In the genomic region with DNA sequence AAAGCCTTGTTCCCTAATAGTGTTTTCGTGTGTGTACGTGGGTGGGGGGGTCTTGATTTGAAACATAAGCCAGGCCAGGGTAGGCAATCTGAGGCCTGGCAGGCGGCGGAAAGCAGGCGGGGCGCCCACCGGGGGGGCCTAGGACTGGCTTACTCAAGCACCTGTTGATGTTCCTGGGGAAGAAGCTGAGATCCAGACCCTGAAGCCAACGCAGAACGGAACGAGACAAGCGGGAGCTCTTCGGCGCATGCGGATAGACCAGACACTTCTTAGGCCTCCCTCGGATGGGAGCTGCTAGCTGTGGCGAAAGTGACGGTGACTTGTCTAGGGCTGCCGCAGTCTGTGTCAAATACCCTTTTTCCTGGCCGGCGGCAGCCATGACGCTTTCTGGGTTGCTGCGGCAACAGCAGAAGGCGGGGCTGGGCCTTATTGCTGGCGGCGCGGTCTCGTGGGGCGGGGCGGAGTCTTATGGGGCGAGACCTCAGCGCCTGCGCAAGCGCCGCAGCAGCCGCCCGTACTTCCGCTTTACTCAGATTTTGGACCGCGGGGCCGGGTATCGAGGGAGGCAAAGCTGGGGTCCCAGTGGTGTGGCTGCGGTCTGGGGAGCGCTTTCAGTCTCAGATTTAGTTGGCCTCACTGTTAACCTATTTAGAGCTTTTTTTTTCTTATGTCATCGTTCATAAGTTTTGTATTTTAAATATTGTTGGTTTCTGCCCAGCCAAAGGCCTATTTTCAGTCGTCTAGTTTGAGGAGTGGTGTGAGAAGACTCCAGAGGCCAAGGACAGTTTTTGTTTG, we compare ENCODE assay signal across 8 cellular contexts. TPM values are rescaled to one million over a fixed set of nuclear protein-coding genes. Genes with fewer than 3 reads are reported as not detected.
A peak's percentile ranks its signal among the peaks of the same experiment; 100 is the strongest.
DNase-seq lines count a peak whose midpoint lies in the region; ATAC-seq, FAIRE-seq and TF ChIP-seq lines count a peak whose summit lies in the region.

TSS of gene SPATA4 (minus strand) at position 402 of the 795 bp plus-strand sequence. CDS start at position 379, 23 bp downstream.

- H3K27ac ChIP-seq in cardiac muscle cell = peak within 1 kb of the TSS; percentile 86
- H3K27ac ChIP-seq in pancreas = peak within 1 kb of the TSS in 3 of 4 donors; percentile 44 to 65 (median 47)
- H3K27ac ChIP-seq in tibial artery = peak within 1 kb of the TSS; percentile 75

- H3K4me3 ChIP-seq in GM12864 (ENCODE audit: low read depth, low read length) = peak within 1 kb of the TSS; percentile 34
- H3K4me3 ChIP-seq in adipocyte (ENCODE audit: low read length) = peak within 1 kb of the TSS; percentile 96
- peak within 1 kb of the TSS; percentile 32 for H3K4me3 ChIP-seq in cardiac muscle cell
- H3K4me3 ChIP-seq in pancreas = peak within 1 kb of the TSS; percentile 38 to 68 (median 48)
- H3K4me3 ChIP-seq in tibial artery = peak within 1 kb of the TSS; percentile 58 to 60

- ATAC-seq in HG02840 (IDR thresholded peaks at IDR 0.05; ENCODE audit: low FRiP score, unreplicated experiment) (peak; percentile 98), pancreas (peak; percentile 100)

- H3K9ac ChIP-seq in adipocyte (ENCODE audit: low read length) = peak within 1 kb of the TSS; percentile 84

- H3K36me3 ChIP-seq in adipocyte (ENCODE audit: control insufficient read depth, insufficient read depth, low read length, severe bottlenecking) = no peaks in the 10 kb centered on the region
- H3K36me3 ChIP-seq in cardiac muscle cell = no peaks in the 10 kb centered on the region
- H3K36me3 ChIP-seq in pancreas = no peaks in the 10 kb centered on the region
- H3K36me3 ChIP-seq in tibial artery = no peaks in the 10 kb centered on the region

- no peak for FAIRE-seq in pancreas (lab: Jason Lieb, UNC)

- H3K4me1 ChIP-seq in adipocyte (ENCODE audit: control insufficient read depth, insufficient read depth, low read length) (peaks cover 24% of the 10 kb centered on the region), cardiac muscle cell (ENCODE audit: low read depth) (peaks cover 7% of the 10 kb centered on the region), pancreas (peaks cover 0 to 4% (median 0%) of the 10 kb centered on the region in 3 donors), tibial artery (peaks cover 0 to 10% (median 0%) of the 10 kb centered on the region in 4 donors)

- H3K27me3 ChIP-seq in adipocyte (replicated peaks; ENCODE audit: control insufficient read depth, insufficient read depth, low read length) (no peaks in the 10 kb centered on the region), cardiac muscle cell (no peaks in the 10 kb centered on the region), pancreas (no peaks in the 10 kb centered on the region), tibial artery (no peaks in the 10 kb centered on the region)

- no peaks in the 10 kb centered on the region for H3K9me3 ChIP-seq in adipocyte (ENCODE audit: control insufficient read depth, low read length)
- no peaks in the 10 kb centered on the region for H3K9me3 ChIP-seq in cardiac muscle cell (ENCODE audit: low read depth)
- no peaks in the 10 kb centered on the region for H3K9me3 ChIP-seq in pancreas
- H3K9me3 ChIP-seq in tibial artery = no peaks in the 10 kb centered on the region

- peak; percentile 90 for DNase-seq in GM12864 (ENCODE audit: low read depth)
- DNase-seq in NCI-H1436 (lab: John Stamatoyannopoulos, UW) = peak; percentile 92
- DNase-seq in SW480 (ENCODE audit: low spot score) = peak; percentile 80
- peak; percentile 98 for DNase-seq in adipocyte (ENCODE audit: low read depth)
- DNase-seq in cardiac muscle cell (ENCODE audit: low read depth in 1 of 2, low spot score in 1 of 2) = peak; percentile 95 to 97
- DNase-seq in pancreas = peak; percentile 91 to 97 (median 95)
- DNase-seq in tibial artery = peak; percentile 94

- TF ChIP-seq CTCF in GM12864 (IDR thresholded peaks at IDR 0.05; ENCODE audit: low read depth, low read length, missing control alignments) = no peak
- no peak for TF ChIP-seq CTCF in cardiac muscle cell (IDR thresholded peaks at IDR 0.05; ENCODE audit: low read depth, low read length)
- TF ChIP-seq CTCF in pancreas (IDR thresholded peaks at IDR 0.05) = no peak
- TF ChIP-seq CTCF in tibial artery (IDR thresholded peaks at IDR 0.05) = no peak

- intact Hi-C loops in pancreas (cut with DNase I) (no loop called here), tibial artery (cut with DNase I; ENCODE audit: low total_unique reads) (no loop called here)

- 0 to 1% methylated on average over 45 of the region's 45 CpGs for WGBS in pancreas, 2 donors

RNA-seq across cellular contexts. Expression of gene SPATA4, which starts in this region (rescaled TPM):
- 0.07 and 0.63 TPM in 2 replicates for total RNA-seq in cardiac muscle cell
- polyA plus RNA-seq in cardiac muscle cell = 2.2 and 2.5 TPM in 2 replicates
- under 1 TPM in 1 of 6 donors, not detected in 5; 0.37 TPM for total RNA-seq in pancreas
- polyA plus RNA-seq in pancreas = under 1 TPM in 1 of 2 donors, not detected in 1; 0.21 TPM

Comparison
In these comparisons a context has a peak if more than half of its experiments do, and no peak if none do; other contexts are left out.
1. Peak in every context shown above with its lines: DNase-seq, ATAC-seq, H3K4me3 ChIP-seq and H3K27ac ChIP-seq.
2. Peak in DNase-seq, ATAC-seq, H3K4me3 ChIP-seq and H3K27ac ChIP-seq in pancreas; RNA of the gene not detected or under 1 TPM.
3. H3K4me3 ChIP-seq: peak in every context shown above with its lines; median percentile 96 in adipocyte; 59 in tibial artery; 48 in pancreas; 34 in GM12864; 32 in cardiac muscle cell.